Comparison of ENCODE assay signal across 7 cellular contexts in genomic region chr16:18560416-18561220, GRCh38. TPM values are rescaled to one million over a fixed set of nuclear protein-coding genes. Genes with fewer than 3 reads are reported as not detected.
DNase-seq lines count a peak whose midpoint lies in the region; ATAC-seq, FAIRE-seq and TF ChIP-seq lines count a peak whose summit lies in the region.
"Not testable (repeated sequence)": the region's sequence is repeated elsewhere in the genome, so short reads cannot be mapped to it uniquely, and the experiment has no call there.

No MANE protein-coding gene starts in this region.

- intact Hi-C loops in activated CD4-positive, alpha-beta T cell treated with anti-CD3 and anti-CD28 coated beads, Interleukin-2, amount 10 ng/mL, durations not matched to agents 24 days and 14 days (cut with micrococcal nuclease); GM12878 (cut with micrococcal nuclease; ENCODE audit: unreplicated experiment); lower lobe of right lung (cut with DNase I): not testable (repeated sequence)

- SMC1A ChIA-PET in GM12878 (lab: Charles Lee; ENCODE audit: uncharacterized antibody, unreplicated experiment) = not testable (repeated sequence)

- not testable (repeated sequence) for H3K4me1 ChIP-seq in DOHH2 (ENCODE audit: control insufficient read depth, low read length); MM.1S (ENCODE audit: low read length); GM12878 (ENCODE audit: control insufficient read depth, insufficient read depth, low read length); fibroblast of lung (ENCODE audit: control insufficient read depth, extremely low read depth, insufficient read depth, low read length); lower lobe of right lung

- not testable (repeated sequence) for H4K20me1 ChIP-seq in DOHH2 (ENCODE audit: control insufficient read depth, insufficient read depth, low read depth, low read length); MM.1S (ENCODE audit: insufficient read depth, low read length); GM12878 (ENCODE audit: control insufficient read depth, insufficient read depth); fibroblast of lung (ENCODE audit: control insufficient read depth, extremely low read depth, insufficient read depth, low read length)

- TF ChIP-seq CTCF in DOHH2 (IDR thresholded peaks at IDR 0.05; ENCODE audit: low read depth, low read length, poor library complexity, severe bottlenecking); MM.1S (IDR thresholded peaks at IDR 0.05; ENCODE audit: low read length); GM12878 (IDR thresholded peaks at IDR 0.05 in 2 of 3, conservative IDR thresholded peaks at IDR 0.05 in 1 of 3; ENCODE audit: control insufficient read depth in 2 of 3, extremely low read depth in 1 of 3, insufficient read depth in 1 of 3, low read depth in 3 of 3, low read length in 3 of 3); fibroblast of lung (conservative IDR thresholded peaks at IDR 0.05 in 1 of 2, IDR thresholded peaks at IDR 0.05 in 1 of 2; ENCODE audit: low read depth in 1 of 2, low read length in 2 of 2); lower lobe of right lung (IDR thresholded peaks at IDR 0.05): not testable (repeated sequence)

- H3K36me3 Mint-ChIP-seq in activated CD4-positive, alpha-beta T cell treated with anti-CD3 and anti-CD28 coated beads, Interleukin-2, amount 10 ng/mL, durations not matched to agents 24 days and 14 days (ENCODE audit: low read depth) = peaks cover 11% of the 10 kb centered on the region

- peak overlapping the region; percentile 37 for H3K27ac Mint-ChIP-seq in activated CD4-positive, alpha-beta T cell treated with anti-CD3 and anti-CD28 coated beads, Interleukin-2, amount 10 ng/mL, durations not matched to agents 24 days and 14 days

- RAD21 ChIA-PET in GM12878 (lab: Charles Lee; ENCODE audit: unreplicated experiment) = not testable (repeated sequence)

- H3K9ac ChIP-seq in MM.1S (ENCODE audit: low read length) = peak overlapping the region; percentile 38; the same call in 1 of the 2 replicates
- peak overlapping the region; percentile 44 for H3K9ac ChIP-seq in GM12878 (ENCODE audit: control insufficient read depth, insufficient read depth, low read length)
- not testable (repeated sequence) for H3K9ac ChIP-seq in fibroblast of lung (ENCODE audit: insufficient read depth, low read length)

- in situ Hi-C loops in GM12878 (cut with MboI) = not testable (repeated sequence)

- H3K9me3 ChIP-seq in DOHH2 (ENCODE audit: control insufficient read depth, insufficient read depth, low read length); MM.1S (replicated peaks; ENCODE audit: insufficient read depth, low read length); GM12878 (replicated peaks; ENCODE audit: control insufficient read depth, insufficient read depth, low read length); fibroblast of lung (ENCODE audit: control insufficient read depth, insufficient read depth, low read depth, low read length); lower lobe of right lung: not testable (repeated sequence)

- H3K36me3 ChIP-seq in DOHH2 (ENCODE audit: control insufficient read depth, low read length); MM.1S (replicated peaks; ENCODE audit: insufficient read depth, low read length); GM12878 (ENCODE audit: control insufficient read depth in 2 of 2, insufficient read depth in 2 of 2, low read length in 1 of 2); fibroblast of lung (ENCODE audit: control insufficient read depth, insufficient read depth, low read length); lower lobe of right lung: not testable (repeated sequence)

- CTCF ChIA-PET in GM12878 (lab: Yijun Ruan, JAX) = not testable (repeated sequence)

- H3K79me2 ChIP-seq in DOHH2 (ENCODE audit: control insufficient read depth, low read length) (peaks cover 21% of the 10 kb centered on the region), MM.1S (ENCODE audit: low read length) (peaks cover 16% of the 10 kb centered on the region), GM12878 (ENCODE audit: control insufficient read depth, insufficient read depth, low read length) (peaks cover 11% of the 10 kb centered on the region)
- not testable (repeated sequence) for H3K79me2 ChIP-seq in fibroblast of lung (ENCODE audit: control insufficient read depth, insufficient read depth, low read length)

- H3K4me3 ChIP-seq in DOHH2 (ENCODE audit: low read length) = peak overlapping the region; percentile 58
- H3K4me3 ChIP-seq in MM.1S (ENCODE audit: low read length) = peak overlapping the region; percentile 44; the same call in 1 of the 2 replicates
- peak overlapping the region; percentile 61 for H3K4me3 ChIP-seq in GM12878
- peak overlapping the region in 3 of 4 experiments; percentile 21 to 58 (median 54) for H3K4me3 ChIP-seq in fibroblast of lung (replicated peaks in 1 of 4; ENCODE audit: control extremely low read depth in 1 of 4, insufficient read depth in 1 of 4, low read depth in 3 of 4, low read length in 4 of 4)
- H3K4me3 ChIP-seq in lower lobe of right lung = peak overlapping the region; percentile 52
- H3K4me3 ChIP-seq in skeletal muscle cell (ENCODE audit: low read depth, low read length) = peak overlapping the region; percentile 50

- peak; percentile 19 for DNase-seq in MM.1S
- DNase-seq in activated CD4-positive, alpha-beta T cell treated with anti-CD3 and anti-CD28 coated beads, Interleukin-2, amount 10 ng/mL, durations not matched to agents 24 days and 14 days = peak; percentile 66
- not testable (repeated sequence) for DNase-seq in GM12878 (ENCODE audit: low read depth, low spot score); fibroblast of lung (ENCODE audit: low read depth in 2 of 2); lower lobe of right lung; skeletal muscle cell (ENCODE audit: low read depth)

- BruUV-seq in GM12878 (replicated peaks; lab: Mats Ljungman, UMichigan) = TSS peak; percentile 78

- not testable (repeated sequence) for H3K9me2 ChIP-seq in DOHH2 (replicated peaks; ENCODE audit: control insufficient read depth, low read length); MM.1S (replicated peaks; ENCODE audit: insufficient read depth, low read length)

- not testable (repeated sequence) for TF ChIP-seq EP300 in GM12878 (IDR thresholded peaks at IDR 0.05; ENCODE audit: borderline replicate concordance in 1 of 2, control insufficient read depth in 1 of 2, low read depth in 2 of 2, low read length in 2 of 2)

- 50% methylated on average over 8 of the region's 16 CpGs for WGBS in GM12878 (ENCODE audit: insufficient coverage, insufficient replicate concordance, low lambda C conversion rate, missing lambda C conversion rate)

- H3K9me3 Mint-ChIP-seq in activated CD4-positive, alpha-beta T cell treated with anti-CD3 and anti-CD28 coated beads, Interleukin-2, amount 10 ng/mL, durations not matched to agents 24 days and 14 days = not testable (repeated sequence)

- H2AFZ ChIP-seq in MM.1S (ENCODE audit: low read length); GM12878 (ENCODE audit: control insufficient read depth, low read depth, low read length); fibroblast of lung (ENCODE audit: low read length): not testable (repeated sequence)

- H3K27ac ChIP-seq in DOHH2 (ENCODE audit: low read depth, low read length); MM.1S (ENCODE audit: low read length); GM12878 (ENCODE audit: control insufficient read depth, insufficient read depth); fibroblast of lung (ENCODE audit: insufficient read depth, low read length); lower lobe of right lung: not testable (repeated sequence)

- peaks cover 10% of the 10 kb centered on the region for H3K4me1 Mint-ChIP-seq in activated CD4-positive, alpha-beta T cell treated with anti-CD3 and anti-CD28 coated beads, Interleukin-2, amount 10 ng/mL, durations not matched to agents 24 days and 14 days

- H3K27me3 Mint-ChIP-seq in activated CD4-positive, alpha-beta T cell treated with anti-CD3 and anti-CD28 coated beads, Interleukin-2, amount 10 ng/mL, durations not matched to agents 24 days and 14 days = not testable (repeated sequence)

- H3K4me3 Mint-ChIP-seq in activated CD4-positive, alpha-beta T cell treated with anti-CD3 and anti-CD28 coated beads, Interleukin-2, amount 10 ng/mL, durations not matched to agents 24 days and 14 days = peak overlapping the region; percentile 75

- not testable (repeated sequence) for TF ChIP-seq POLR2A in GM12878 (IDR thresholded peaks at IDR 0.05; ENCODE audit: low read depth, low read length)

- POLR2A ChIA-PET in GM12878 (lab: Charles Lee) = interaction anchor here (0.6 kb wide), 1 partner anchor 723 kb away, joined by 3 read pairs; no protein-coding TSS in a partner anchor

- TF ChIP-seq RAD21 in GM12878 (IDR thresholded peaks at IDR 0.05; ENCODE audit: insufficient read depth, low read depth, low read length) = not testable (repeated sequence)

- H3K4me2 ChIP-seq in DOHH2 (ENCODE audit: low read length) (peak overlapping the region; percentile 52), MM.1S (ENCODE audit: low read depth, low read length) (peak overlapping the region; percentile 55), GM12878 (ENCODE audit: control insufficient read depth, insufficient read depth) (peak overlapping the region; percentile 48; the same call in 1 of the 2 replicates), fibroblast of lung (ENCODE audit: extremely low read depth, insufficient read depth, low read length) (peak overlapping the region; percentile 35)

- not testable (repeated sequence) for H3K27me3 ChIP-seq in DOHH2 (ENCODE audit: control insufficient read depth, low read length); MM.1S (replicated peaks; ENCODE audit: insufficient read depth, low read length); GM12878 (replicated peaks in 1 of 2; ENCODE audit: control insufficient read depth in 2 of 2, insufficient read depth in 2 of 2, low read length in 1 of 2); fibroblast of lung (ENCODE audit: control insufficient read depth, insufficient read depth, low read length); lower lobe of right lung (ENCODE audit: low read depth)

- H3F3A ChIP-seq in DOHH2 (ENCODE audit: control insufficient read depth, insufficient read depth); MM.1S (ENCODE audit: insufficient read depth, low read length): not testable (repeated sequence)

- ATAC-seq in GM12878 = peak; percentile 56
- ATAC-seq in lower lobe of right lung = not testable (repeated sequence)

- FAIRE-seq in GM12878 (lab: Jason Lieb, UNC) = not testable (repeated sequence)

RNA-seq across cellular contexts. Expression of gene NOMO2, which starts 1.3 kb away (rescaled TPM):
- total RNA-seq in activated CD4-positive, alpha-beta T cell treated with anti-CD3 and anti-CD28 coated beads, Interleukin-2, amount 10 ng/mL, durations not matched to agents 24 days and 14 days = 114 and 130 TPM in 2 replicates
- 68.9 and 72.2 TPM in 2 replicates for total RNA-seq in GM12878 (2013; cell fraction: nucleolus; rRNA removed)
- 74.9 and 75.9 TPM in 2 replicates for total RNA-seq in GM12878 (2014; rRNA removed)
- 53.6 and 59.3 TPM in 2 replicates for total RNA-seq in GM12878 (2014; rRNA removed; fragmentation: Illumina TruSeq; extraction: Trizol)
- 97.6 and 101 TPM in 2 replicates for total RNA-seq in GM12878 (2021)
- 59.0 TPM for polyA plus RNA-seq in GM12878 (2011; ENCODE audit: low read depth)
- 29.3 and 71.4 TPM in 2 replicates for polyA plus RNA-seq in GM12878 (2011; rRNA removed)
- 61.5 and 61.9 TPM in 2 replicates for polyA plus RNA-seq in GM12878 (2011; cell fraction: cytosol; rRNA removed)
- 78.2 and 89.6 TPM in 2 replicates for polyA plus RNA-seq in GM12878 (2011; cell fraction: nucleus; rRNA removed)
- 63.0 and 74.3 TPM in 2 replicates for polyA plus RNA-seq in GM12878 (2012)
- 70.0 and 83.8 TPM in 2 replicates for polyA plus RNA-seq in GM12878 (2014; fragmentation: Illumina TruSeq; extraction: Trizol)
- 10 to 100 TPM; 30.2 to 42.7 TPM for polyA plus RNA-seq in GM12878 (2014; fragmentation: Nextera tagmentation; extraction: Ambion mirVana)
- polyA plus RNA-seq in GM12878 (2014; rRNA removed) = 47.8 and 64.1 TPM in 2 replicates
- 100 to 1,000 TPM; 105 to 110 TPM for polyA plus RNA-seq in GM12878 (2016; fragmentation: Nextera tagmentation; extraction: Ambion mirVana)
- polyA minus RNA-seq in GM12878 (2011; rRNA and poly(A)+ RNA removed) = 71.4 and 110 TPM in 2 replicates
- polyA minus RNA-seq in GM12878 (2011; cell fraction: cytosol; rRNA and poly(A)+ RNA removed) = 42.8 and 55.1 TPM in 2 replicates
- 19.6 and 26.1 TPM in 2 replicates for polyA minus RNA-seq in GM12878 (2011; cell fraction: nucleus; rRNA and poly(A)+ RNA removed)
- 88.9 and 186 TPM in 2 replicates for total RNA-seq in fibroblast of lung
- polyA plus RNA-seq in fibroblast of lung = 69.6 and 120 TPM in 2 replicates
- polyA plus RNA-seq in fibroblast of lung (2012) = 113 and 164 TPM in 2 replicates
- polyA minus RNA-seq in fibroblast of lung (ENCODE audit: low replicate concordance) = 163 and 250 TPM in 2 replicates
- 118 TPM for total RNA-seq in lower lobe of right lung
